Comparison of ENCODE assay signal across 9 cellular contexts in genomic region chr12:57243521-57244305, GRCh38. TPM values are rescaled to one million over a fixed set of nuclear protein-coding genes. Genes with fewer than 3 reads are reported as not detected.
DNase-seq lines count a peak whose midpoint lies in the region; ATAC-seq and TF ChIP-seq lines count a peak whose summit lies in the region.
"Had no signal": no experiment of that assay in that cellular context is flagged by ENCODE, and none has a peak within 500 bp of the region (broad histone marks: within the 10 kb centered on the region; RNA-seq: fewer than 3 reads in every experiment).

No MANE protein-coding gene starts in this region.

- no peaks in the 10 kb centered on the region for H3K9me3 Mint-ChIP-seq in CD8-positive, alpha-beta memory T cell
- H3K9me3 Mint-ChIP-seq in activated T-helper 17 cell treated with anti-CD3 and anti-CD28 coated beads, Interleukin-2, amount 50 U/mL, for 72 hours: no peaks in the 10 kb centered on the region

- H3K27me3 ChIP-seq in CD8-positive, alpha-beta memory T cell (ENCODE audit: insufficient read depth, low read length, poor library complexity, severe bottlenecking): peaks cover 39% of the 10 kb centered on the region
- H3K27me3 ChIP-seq in PC-9 (ENCODE audit: insufficient read depth, low read depth): peaks cover 30% of the 10 kb centered on the region
- peaks cover 62% of the 10 kb centered on the region for H3K27me3 ChIP-seq in neutrophil
- H3K27me3 ChIP-seq in thymus (ENCODE audit: control insufficient read depth, insufficient read depth): peaks cover 53% of the 10 kb centered on the region
- H3K27me3 ChIP-seq: SJCRH30 had no signal

- H3K4me1 ChIP-seq in CD8-positive, alpha-beta memory T cell (ENCODE audit: insufficient read depth, low read length): peaks cover 51% of the 10 kb centered on the region
- H3K4me1 ChIP-seq in PC-9 (replicated peaks; ENCODE audit: insufficient read depth): 0 out of 2 replicates have a peak, but pooled peaks cover 12% of the 10 kb centered on the region
- H3K4me1 ChIP-seq in neutrophil (ENCODE audit: control insufficient read depth in 1 of 2, insufficient read depth in 1 of 2, low read depth in 1 of 2, low read length in 1 of 2): peaks cover 49 to 57% of the 10 kb centered on the region in 2 experiments
- peaks cover 21% of the 10 kb centered on the region for H3K4me1 ChIP-seq in thymus (ENCODE audit: control insufficient read depth, insufficient read depth, low read length)

- H3K4me2 ChIP-seq in PC-9: peak overlapping the region; percentile 99

- WGBS in thymus: 9% methylated on average over 41 of the region's 41 CpGs

- no peak overlapping the region for H3K27ac ChIP-seq in CD8-positive, alpha-beta memory T cell (ENCODE audit: low read depth, low read length)
- H3K27ac ChIP-seq in PC-9 (no peak overlapping the region), neutrophil (no peak overlapping the region), thymus (ENCODE audit: low read depth) (no peak overlapping the region)
- H3K27ac ChIP-seq: SJCRH30 had no signal

- DNase-seq in CD8-positive, alpha-beta memory T cell: peak; percentile 67 to 82 (median 71)
- DNase-seq in HUDEP-2 (lab: John Stamatoyannopoulos, UW; ENCODE audit: unreplicated experiment in 76 of 76): peak in 64 of 76 experiments; percentile 2 to 80 (median 60)
- DNase-seq in PC-9: peak; percentile 62 to 82
- DNase-seq in fibroblast of pulmonary artery (ENCODE audit: low read depth): peak; percentile 74

- H3K36me3 Mint-ChIP-seq in CD8-positive, alpha-beta memory T cell: peaks cover 0 to 3% (median 2%) of the 10 kb centered on the region in 3 donors
- peaks cover 9% of the 10 kb centered on the region for H3K36me3 Mint-ChIP-seq in activated T-helper 17 cell treated with anti-CD3 and anti-CD28 coated beads, Interleukin-2, amount 50 U/mL, for 72 hours (ENCODE audit: low read depth)

- TF ChIP-seq CTCF in PC-9 (conservative IDR thresholded peaks at IDR 0.05) (peak; percentile 76), fibroblast of pulmonary artery (IDR thresholded peaks at IDR 0.05; ENCODE audit: low read length, missing control alignments) (peak; percentile 77), neutrophil (IDR thresholded peaks at IDR 0.05) (peak; percentile 78)

- CTCF ChIA-PET in CD8-positive, alpha-beta memory T cell (lab: Charles Lee): interaction anchor here (0.7 to 12.7 kb wide), 19 partner anchors 9 to 215 kb away, joined by 3 to 274 read pairs (median 5); partner anchors contain the start of genes GLI1, NXPH4 and SHMT2
- CTCF ChIA-PET in PC-9 (lab: Charles Lee): interaction anchor here (0.6 to 2.5 kb wide), 9 partner anchors 16 to 472 kb away, joined by 3 to 25 read pairs (median 4); no protein-coding TSS in a partner anchor

- intact Hi-C loops in PC-9 (cut with micrococcal nuclease; ENCODE audit: unreplicated experiment): loop anchor here (1.0 to 10.0 kb wide), 6 partner anchors 30 to 489 kb away; partner anchors contain the start of genes PRIM1 and STAT6

- H3F3A ChIP-seq in PC-9 (ENCODE audit: insufficient read depth, low read depth): peaks cover 40% of the 10 kb centered on the region; the same call in 1 of the 2 replicates

- peak overlapping the region; percentile 56 to 94 (median 82) for H3K4me3 Mint-ChIP-seq in CD8-positive, alpha-beta memory T cell
- H3K4me3 Mint-ChIP-seq in activated T-helper 17 cell treated with anti-CD3 and anti-CD28 coated beads, Interleukin-2, amount 50 U/mL, for 72 hours: peak overlapping the region; percentile 86

- peak; percentile 33 for ATAC-seq in activated T-helper 17 cell treated with anti-CD3 and anti-CD28 coated beads, Interleukin-2, amount 50 U/mL, for 72 hours (replicated peaks)
- no peak for ATAC-seq in GM19351 (IDR thresholded peaks at IDR 0.05; ENCODE audit: unreplicated experiment)

- peak overlapping the region; percentile 54 for H3K4me3 ChIP-seq in CD8-positive, alpha-beta memory T cell (ENCODE audit: low read length)
- H3K4me3 ChIP-seq in PC-9 (peak overlapping the region; percentile 66; the same call in 1 of the 2 replicates), fibroblast of pulmonary artery (replicated peaks; ENCODE audit: low read depth, low read length) (peak overlapping the region; percentile 40), neutrophil (ENCODE audit: low read depth in 1 of 2, low read length in 1 of 2) (peak overlapping the region; percentile 51 to 54), thymus (ENCODE audit: low read length) (peak overlapping the region; percentile 45)
- H3K4me3 ChIP-seq: SJCRH30 had no signal

- H4K20me1 ChIP-seq in PC-9 (ENCODE audit: insufficient read depth): no peaks in the 10 kb centered on the region

- POLR2A ChIA-PET in CD8-positive, alpha-beta memory T cell (lab: Charles Lee): interaction anchor here (0.6 to 1.1 kb wide), 3 partner anchors 26 to 329 kb away, joined by 3 to 5 read pairs (median 3); no protein-coding TSS in a partner anchor
- POLR2A ChIA-PET in PC-9 (lab: Charles Lee; ENCODE audit: unreplicated experiment): interaction anchor here (0.6 to 0.7 kb wide), 2 partner anchors 120 to 132 kb away, joined by 12 to 15 read pairs; partner anchors contain the start of gene STAT6

- BruUV-seq in PC-9 (replicated peaks; lab: Mats Ljungman, UMichigan): no TSS peak

- no peaks in the 10 kb centered on the region for H3K36me3 ChIP-seq in CD8-positive, alpha-beta memory T cell (ENCODE audit: insufficient read depth, low read length)
- no peaks in the 10 kb centered on the region for H3K36me3 ChIP-seq in PC-9 (ENCODE audit: low read depth)
- peaks cover 4% of the 10 kb centered on the region for H3K36me3 ChIP-seq in neutrophil
- H3K36me3 ChIP-seq in thymus (ENCODE audit: control insufficient read depth, insufficient read depth): no peaks in the 10 kb centered on the region

- H2AFZ ChIP-seq in PC-9: peak overlapping the region; percentile 70

- no peaks in the 10 kb centered on the region for H3K9me2 ChIP-seq in PC-9 (ENCODE audit: insufficient read depth)

- no peaks in the 10 kb centered on the region for H3K9me3 ChIP-seq in CD8-positive, alpha-beta memory T cell (ENCODE audit: low read length)
- H3K9me3 ChIP-seq in PC-9 (ENCODE audit: insufficient read depth, low read depth) (no peaks in the 10 kb centered on the region), neutrophil (no peaks in the 10 kb centered on the region), thymus (ENCODE audit: control insufficient read depth) (no peaks in the 10 kb centered on the region)
- H3K9me3 ChIP-seq: SJCRH30 had no signal

- H3K79me2 ChIP-seq in PC-9 (ENCODE audit: low read depth): no peaks in the 10 kb centered on the region

- peaks cover 37 to 54% of the 10 kb centered on the region in 2 donors for H3K27me3 Mint-ChIP-seq in CD8-positive, alpha-beta memory T cell
- peaks cover 44% of the 10 kb centered on the region for H3K27me3 Mint-ChIP-seq in activated T-helper 17 cell treated with anti-CD3 and anti-CD28 coated beads, Interleukin-2, amount 50 U/mL, for 72 hours

- peaks cover 45 to 54% (median 52%) of the 10 kb centered on the region in 3 donors for H3K4me1 Mint-ChIP-seq in CD8-positive, alpha-beta memory T cell
- H3K4me1 Mint-ChIP-seq in activated T-helper 17 cell treated with anti-CD3 and anti-CD28 coated beads, Interleukin-2, amount 50 U/mL, for 72 hours: peaks cover 35% of the 10 kb centered on the region

- peak overlapping the region in 4 of 8 donors; percentile 7 to 86 (median 37) for H3K27ac Mint-ChIP-seq in CD8-positive, alpha-beta memory T cell
- H3K27ac Mint-ChIP-seq in activated T-helper 17 cell treated with anti-CD3 and anti-CD28 coated beads, Interleukin-2, amount 50 U/mL, for 72 hours: peak overlapping the region; percentile 32

RNA-seq across cellular contexts. Expression of gene STAC3, which starts 7.3 kb away (rescaled TPM):
- 1 to 10 TPM in 1 of 2 experiments, under 1 TPM in 1; 0.96 to 1.4 TPM for total RNA-seq in CD8-positive, alpha-beta memory T cell
- not detected for polyA plus RNA-seq in CD8-positive, alpha-beta memory T cell
- 1.3 and 2.2 TPM in 2 replicates for total RNA-seq in PC-9 (2021)
- total RNA-seq in activated T-helper 17 cell treated with anti-CD3 and anti-CD28 coated beads, Interleukin-2, amount 50 U/mL, for 72 hours: 1 to 10 TPM; 3.2 to 4.5 TPM
- polyA plus RNA-seq in thymus: 12.3 TPM

RNA-seq across cellular contexts. Expression of gene SHMT2, which starts 14.2 kb away (rescaled TPM):
- total RNA-seq in CD8-positive, alpha-beta memory T cell: 100 to 1,000 TPM; 349 to 352 TPM
- 34.7 TPM for polyA plus RNA-seq in CD8-positive, alpha-beta memory T cell
- total RNA-seq in PC-9 (2021): 220 and 227 TPM in 2 replicates
- 100 to 1,000 TPM; 232 to 320 TPM for total RNA-seq in activated T-helper 17 cell treated with anti-CD3 and anti-CD28 coated beads, Interleukin-2, amount 50 U/mL, for 72 hours
- 37.0 TPM for polyA plus RNA-seq in thymus

RNA-seq across cellular contexts. Expression of gene NXPH4, which starts 27.1 kb away (rescaled TPM):
- under 1 TPM; 0.22 to 0.47 TPM for total RNA-seq in CD8-positive, alpha-beta memory T cell
- not detected for polyA plus RNA-seq in CD8-positive, alpha-beta memory T cell
- total RNA-seq in PC-9 (2021): 20.3 and 20.6 TPM in 2 replicates
- 1 to 10 TPM in 1 of 2 donors, under 1 TPM in 1; 0.34 to 1.4 TPM for total RNA-seq in activated T-helper 17 cell treated with anti-CD3 and anti-CD28 coated beads, Interleukin-2, amount 50 U/mL, for 72 hours
- polyA plus RNA-seq in thymus: 0.16 TPM
